In genomic region chr4:74654230-74654681, GRCh38 we compare ENCODE assay signal across 1 cellular context.
TF ChIP-seq lines count a peak whose summit lies in the region.

No MANE protein-coding gene starts in this region.

TF ChIP-seq in HepG2, 621 proteins besides CTCF, POLR2A, EP300 and RAD21 (continued from another document and continues in another):
- TF ChIP-seq ZBTB10 (CRISPR knock-in tag; IDR thresholded peaks at IDR 0.05; ENCODE audit: borderline replicate concordance), result no peak
- peak; percentile 88 for TF ChIP-seq ZNF335 (CRISPR knock-in tag; IDR thresholded peaks at IDR 0.05)
- no peak for TF ChIP-seq ZSCAN22 (CRISPR knock-in tag; IDR thresholded peaks at IDR 0.05)
- peak; percentile 75; the same call in 1 of the 2 replicates for TF ChIP-seq NKX3-1 (CRISPR knock-in tag; IDR thresholded peaks at IDR 0.05)
- peak; percentile 58; the same call in 1 of the 2 replicates for TF ChIP-seq ZNF784 (CRISPR knock-in tag; IDR thresholded peaks at IDR 0.05; ENCODE audit: borderline replicate concordance)
- peak; percentile 58; the same call in 1 of the 2 replicates for TF ChIP-seq POGK (CRISPR knock-in tag; conservative IDR thresholded peaks at IDR 0.05)
- no peak for TF ChIP-seq PRMT3 (CRISPR knock-in tag; IDR thresholded peaks at IDR 0.05; ENCODE audit: borderline replicate concordance, low read depth)
- TF ChIP-seq SRY (CRISPR knock-in tag; IDR thresholded peaks at IDR 0.05), result no peak
- TF ChIP-seq PPARG (CRISPR knock-in tag; conservative IDR thresholded peaks at IDR 0.05), result peak; percentile 82
- peak; percentile 75; the same call in 1 of the 2 replicates for TF ChIP-seq ZNF746 (CRISPR knock-in tag; IDR thresholded peaks at IDR 0.05)
- TF ChIP-seq GATA4 (IDR thresholded peaks at IDR 0.05; ENCODE audit: borderline replicate concordance, low read depth), result peak; percentile 96
- peak; percentile 58; the same call in 1 of the 2 replicates for TF ChIP-seq MAX (IDR thresholded peaks at IDR 0.05)
- TF ChIP-seq FOXO1 (CRISPR knock-in tag; IDR thresholded peaks at IDR 0.05), result peak; percentile 81
- TF ChIP-seq ZNF468 (CRISPR knock-in tag; IDR thresholded peaks at IDR 0.05), result no peak
- TF ChIP-seq CREB1 (IDR thresholded peaks at IDR 0.05), result peak; percentile 75
- peak; percentile 82 for TF ChIP-seq CREB1 (CRISPR knock-in tag; IDR thresholded peaks at IDR 0.05)
- TF ChIP-seq E2F2 (CRISPR knock-in tag; IDR thresholded peaks at IDR 0.05; ENCODE audit: borderline replicate concordance), result no peak
- TF ChIP-seq ZBTB43 (CRISPR knock-in tag; conservative IDR thresholded peaks at IDR 0.05), result peak; percentile 86
- TF ChIP-seq GATAD2A (CRISPR knock-in tag; IDR thresholded peaks at IDR 0.05), result peak; percentile 99
- TF ChIP-seq CREM (IDR thresholded peaks at IDR 0.05), result peak; percentile 89
- no peak for TF ChIP-seq CREM (CRISPR knock-in tag; IDR thresholded peaks at IDR 0.05)
- peak; percentile 85 for TF ChIP-seq HNF4A (CRISPR knock-in tag; IDR thresholded peaks at IDR 0.05)
- TF ChIP-seq GRHL1 (CRISPR knock-in tag; conservative IDR thresholded peaks at IDR 0.05), result no peak
- no peak for TF ChIP-seq NONO (IDR thresholded peaks at IDR 0.05)
- TF ChIP-seq NONO (CRISPR knock-in tag; conservative IDR thresholded peaks at IDR 0.05), result peak; percentile 88
- TF ChIP-seq JARID2 (CRISPR knock-in tag; IDR thresholded peaks at IDR 0.05; ENCODE audit: insufficient replicate concordance), result no peak
- no peak for TF ChIP-seq HNRNPL (IDR thresholded peaks at IDR 0.05; ENCODE audit: low read depth, low read length)
- peak; percentile 99 for TF ChIP-seq HNF1B (CRISPR knock-in tag; IDR thresholded peaks at IDR 0.05)
- no peak for TF ChIP-seq HNRNPLL (IDR thresholded peaks at IDR 0.05; ENCODE audit: low read depth, low read length, poor library complexity, severe bottlenecking)
- TF ChIP-seq ATF4 (CRISPR knock-in tag; IDR thresholded peaks at IDR 0.05), result peak; percentile 89 to 100
- peak; percentile 60 for TF ChIP-seq ASH2L (IDR thresholded peaks at IDR 0.05; ENCODE audit: insufficient read length, low read depth, low read length)
- TF ChIP-seq SNAPC5 (CRISPR knock-in tag; IDR thresholded peaks at IDR 0.05; ENCODE audit: borderline replicate concordance), result peak; percentile 93
- 0 out of 2 replicates have a peak, but pooled peaks have one; percentile 15 for TF ChIP-seq SSRP1 (CRISPR knock-in tag; IDR thresholded peaks at IDR 0.05)
- peak; percentile 45; the same call in 1 of the 2 replicates for TF ChIP-seq MIER2 (CRISPR knock-in tag; IDR thresholded peaks at IDR 0.05)
- TF ChIP-seq SMARCE1 (IDR thresholded peaks at IDR 0.05; ENCODE audit: borderline replicate concordance), result no peak
- TF ChIP-seq POLR2AphosphoS5 (IDR thresholded peaks at IDR 0.05; ENCODE audit: low read depth, low read length), result 0 out of 2 replicates have a peak, but pooled peaks have one; percentile 48
- TF ChIP-seq ZNF777 (CRISPR knock-in tag; IDR thresholded peaks at IDR 0.05), result no peak
- peak; percentile 64; the same call in 1 of the 2 replicates for TF ChIP-seq TBX3 (IDR thresholded peaks at IDR 0.05; ENCODE audit: borderline replicate concordance)
- TF ChIP-seq ZNF597 (CRISPR knock-in tag; IDR thresholded peaks at IDR 0.05), result no peak
- peak; percentile 39; the same call in 1 of the 2 replicates for TF ChIP-seq ZNF629 (CRISPR knock-in tag; conservative IDR thresholded peaks at IDR 0.05)
- no peak; the same call in 1 of the 2 replicates for TF ChIP-seq HNF4G (IDR thresholded peaks at IDR 0.05; ENCODE audit: borderline replicate concordance, low read depth, low read length)
- TF ChIP-seq HNF4G (CRISPR knock-in tag; IDR thresholded peaks at IDR 0.05; ENCODE audit: borderline replicate concordance, low read depth), result peak; percentile 75; the same call in 1 of the 2 replicates
- TF ChIP-seq ZNF672 (CRISPR knock-in tag; IDR thresholded peaks at IDR 0.05), result no peak
- TF ChIP-seq ARNT2 (CRISPR knock-in tag; IDR thresholded peaks at IDR 0.05; ENCODE audit: low read depth), result peak; percentile 69; the same call in 1 of the 2 replicates
- TF ChIP-seq FOXP4 (CRISPR knock-in tag; IDR thresholded peaks at IDR 0.05), result peak; percentile 90
- peak; percentile 97 for TF ChIP-seq CEBPB (IDR thresholded peaks at IDR 0.05; ENCODE audit: borderline replicate concordance, low read depth, low read length)
- TF ChIP-seq DNMT3B (CRISPR knock-in tag; conservative IDR thresholded peaks at IDR 0.05), result peak; percentile 91
- TF ChIP-seq ZEB1 (IDR thresholded peaks at IDR 0.05; ENCODE audit: insufficient replicate concordance, low read depth), result peak; percentile 97
- peak; percentile 97 for TF ChIP-seq SALL1 (CRISPR knock-in tag; IDR thresholded peaks at IDR 0.05)
